Comparison of ENCODE assay signal across 21 cellular contexts in genomic region chr6:75397806-75398465, GRCh38.
DNase-seq lines count a peak whose midpoint lies in the region; ATAC-seq and TF ChIP-seq lines count a peak whose summit lies in the region.
"Had no signal": no experiment of that assay in that cellular context is flagged by ENCODE, and none has a peak within 500 bp of the region (broad histone marks: within the 10 kb centered on the region; RNA-seq: fewer than 3 reads in every experiment).

No MANE protein-coding gene starts in this region.

- H3K36me3 ChIP-seq in SJCRH30, result no peaks in the 10 kb centered on the region
- H3K36me3 ChIP-seq: prostate gland, WERI-Rb-1 had no signal

- no peak overlapping the region for H3K27ac ChIP-seq in SJCRH30
- H3K27ac ChIP-seq: prostate gland, WERI-Rb-1 had no signal

- H3K4me1 Mint-ChIP-seq in osteocyte (ENCODE audit: unreplicated experiment), result peaks cover 10% of the 10 kb centered on the region
- H3K4me1 Mint-ChIP-seq: activated naive CD4-positive, alpha-beta T cell treated with anti-CD3 and anti-CD28 coated beads, Interleukin-2, amount 50 U/mL, for 24 hours had no signal

- no peak overlapping the region for H3K27ac Mint-ChIP-seq in osteocyte (ENCODE audit: unreplicated experiment)
- H3K27ac Mint-ChIP-seq: activated CD8-positive, alpha-beta T cell treated with anti-CD3 and anti-CD28 coated beads for 36 hours; activated naive CD4-positive, alpha-beta T cell treated with anti-CD3 and anti-CD28 coated beads, Interleukin-2, amount 50 U/mL, for 24 hours; dendritic cell treated with granulocyte-macrophage colony-stimulating factor and Interleukin-4, amounts not matched to agents 40 ng/mL and 50 ng/mL, for 4 days; natural killer cell treated with Interleukin-12 subunit alpha and Interleukin-12 subunit beta and Interleukin-15 and Interleukin-18, amount 100 ng/mL, for 72 hours had no signal

- DNase-seq in AG10803 (ENCODE audit: low read depth) (peak; percentile 17), GM04503 (ENCODE audit: low read depth) (peak; percentile 31), iris pigment epithelial cell (ENCODE audit: low read depth) (peak; percentile 48), SJCRH30 (no peak), G401 (ENCODE audit: low spot score) (no peak), osteocyte (ENCODE audit: extremely low spot score, unreplicated experiment) (no peak)
- no peak for DNase-seq in activated CD4-positive, alpha-beta T cell treated with anti-CD3 and anti-CD28 coated beads for 4 hours
- DNase-seq: activated CD8-positive, alpha-beta T cell treated with anti-CD3 and anti-CD28 coated beads for 36 hours; activated T-cell treated with anti-CD3 and anti-CD28 coated beads, Interleukin-2, amount 50 U/mL, for 48 hours; AML-193; glutamatergic neuron; H9; mesenchymal stem cell; stimulated activated CD8-positive, alpha-beta memory T cell treated with anti-CD3 and anti-CD28 coated beads, Interleukin-4, amount 100 ng/mL, for 48 hours; substantia nigra; WERI-Rb-1 had no signal

- in situ Hi-C loops in G401 (cut with HindIII; ENCODE audit: low sequenced_read_pairs), result no loop called here

- peaks cover 5% of the 10 kb centered on the region for H3K27me3 Mint-ChIP-seq in osteocyte (ENCODE audit: unreplicated experiment)
- H3K27me3 Mint-ChIP-seq: dendritic cell treated with granulocyte-macrophage colony-stimulating factor and Interleukin-4, amounts not matched to agents 40 ng/mL and 50 ng/mL, for 4 days had no signal

- ATAC-seq in SK-N-SH treated with all-trans-retinoic acid at 6 μM for 48 hours, result peak; percentile 12
- ATAC-seq: activated CD8-positive, alpha-beta T cell treated with anti-CD3 and anti-CD28 coated beads for 36 hours; natural killer cell treated with Interleukin-12 subunit alpha and Interleukin-12 subunit beta and Interleukin-15 and Interleukin-18, amount 100 ng/mL, for 72 hours had no signal

- H3K9me3 ChIP-seq in SJCRH30 (replicated peaks), result no peaks in the 10 kb centered on the region
- H3K9me3 ChIP-seq: prostate gland had no signal

- H3K27me3 ChIP-seq in SJCRH30, result no peaks in the 10 kb centered on the region

- H3K4me3 ChIP-seq in AG10803 (ENCODE audit: low read length) (no peak overlapping the region), SJCRH30 (no peak overlapping the region)
- H3K4me3 ChIP-seq: prostate gland had no signal

- TF ChIP-seq CTCF in AG10803 (conservative IDR thresholded peaks at IDR 0.05; ENCODE audit: low read length), result no peak
- no peak for TF ChIP-seq CTCF in osteocyte (IDR thresholded peaks at IDR 0.05)

- H3K4me3 Mint-ChIP-seq in osteocyte (ENCODE audit: unreplicated experiment), result no peak overlapping the region
- H3K4me3 Mint-ChIP-seq: activated CD8-positive, alpha-beta T cell treated with anti-CD3 and anti-CD28 coated beads for 36 hours; activated naive CD4-positive, alpha-beta T cell treated with anti-CD3 and anti-CD28 coated beads, Interleukin-2, amount 50 U/mL, for 24 hours; dendritic cell treated with granulocyte-macrophage colony-stimulating factor and Interleukin-4, amounts not matched to agents 40 ng/mL and 50 ng/mL, for 4 days; H9; natural killer cell treated with Interleukin-12 subunit alpha and Interleukin-12 subunit beta and Interleukin-15 and Interleukin-18, amount 100 ng/mL, for 72 hours had no signal

- peaks cover 6% of the 10 kb centered on the region; the same call in 1 of the 2 replicates for H3K4me1 ChIP-seq in SJCRH30
- H3K4me1 ChIP-seq: prostate gland had no signal

- no peaks in the 10 kb centered on the region for H3K9me3 Mint-ChIP-seq in osteocyte (ENCODE audit: unreplicated experiment)
- H3K9me3 Mint-ChIP-seq: activated CD8-positive, alpha-beta T cell treated with anti-CD3 and anti-CD28 coated beads for 36 hours; activated naive CD4-positive, alpha-beta T cell treated with anti-CD3 and anti-CD28 coated beads, Interleukin-2, amount 50 U/mL, for 24 hours; dendritic cell treated with granulocyte-macrophage colony-stimulating factor and Interleukin-4, amounts not matched to agents 40 ng/mL and 50 ng/mL, for 4 days; H9; natural killer cell treated with Interleukin-12 subunit alpha and Interleukin-12 subunit beta and Interleukin-15 and Interleukin-18, amount 100 ng/mL, for 72 hours had no signal

- no peaks in the 10 kb centered on the region for H3K36me3 Mint-ChIP-seq in osteocyte (ENCODE audit: unreplicated experiment)
- H3K36me3 Mint-ChIP-seq: activated naive CD4-positive, alpha-beta T cell treated with anti-CD3 and anti-CD28 coated beads, Interleukin-2, amount 50 U/mL, for 24 hours; natural killer cell treated with Interleukin-12 subunit alpha and Interleukin-12 subunit beta and Interleukin-15 and Interleukin-18, amount 100 ng/mL, for 72 hours had no signal

TF ChIP-seq in SK-N-SH treated with all-trans-retinoic acid at 6 μM for 48 hours, 23 proteins besides CTCF, POLR2A, EP300 and RAD21:
- TF ChIP-seq ZNF565 (CRISPR knock-in tag; conservative IDR thresholded peaks at IDR 0.05; ENCODE audit: low read depth), result no peak
- TF ChIP-seq CSDC2 (CRISPR knock-in tag; IDR thresholded peaks at IDR 0.05), result no peak
- no peak for TF ChIP-seq CSRNP3 (CRISPR knock-in tag; IDR thresholded peaks at IDR 0.05)
- no peak for TF ChIP-seq ZC3H10 (CRISPR knock-in tag; IDR thresholded peaks at IDR 0.05)
- peak; percentile 93 for TF ChIP-seq ISL1 (CRISPR knock-in tag; IDR thresholded peaks at IDR 0.05)
- peak; percentile 40; the same call in 1 of the 2 replicates for TF ChIP-seq TSHZ2 (CRISPR knock-in tag; IDR thresholded peaks at IDR 0.05)
- peak; percentile 69; the same call in 1 of the 2 replicates for TF ChIP-seq CREB5 (CRISPR knock-in tag; IDR thresholded peaks at IDR 0.05; ENCODE audit: low read depth)
- TF ChIP-seq ZNF70 (CRISPR knock-in tag; IDR thresholded peaks at IDR 0.05), result no peak
- no peak for TF ChIP-seq ZNF8 (CRISPR knock-in tag; IDR thresholded peaks at IDR 0.05)
- TF ChIP-seq OSR1 (CRISPR knock-in tag; IDR thresholded peaks at IDR 0.05), result no peak
TF ChIP-seq in SK-N-SH treated with all-trans-retinoic acid at 6 μM for 48 hours: peak in this region for 3.

Comparison
In these comparisons a context has a peak if more than half of its experiments do, and no peak if none do; other contexts are left out.
1. DNase-seq: peak in AG10803 (single experiment), GM04503 (single experiment) and iris pigment epithelial cell (single experiment); none in SJCRH30 (0 of 2), G401 (single experiment), osteocyte (single experiment) and activated CD4-positive, alpha-beta T cell treated with anti-CD3 and anti-CD28 coated beads for 4 hours (0 of 2).